2 cellular contexts compared by ENCODE assay signal in genomic region chr18:35602193-35602820, GRCh38.
TF ChIP-seq lines count a peak whose summit lies in the region.

No MANE protein-coding gene starts in this region.

TF ChIP-seq in HCT116, 20 proteins besides CTCF, POLR2A, EP300 and RAD21 (continued from another document):
- TF ChIP-seq POLR2AphosphoS5 (IDR thresholded peaks at IDR 0.05; ENCODE audit: low read depth, low read length) (no peak), CBX3 (IDR thresholded peaks at IDR 0.05; ENCODE audit: low read depth) (0 out of 2 replicates have a peak, but pooled peaks have one; percentile 37)
TF ChIP-seq in HCT116: peak in this region for 1.

TF ChIP-seq in GM12878, 131 proteins besides CTCF, POLR2A, EP300 and RAD21:
- TF ChIP-seq CUX1 (IDR thresholded peaks at IDR 0.05; ENCODE audit: insufficient replicate concordance, low read depth, low read length) (no peak), SUZ12 (IDR thresholded peaks at IDR 0.05; ENCODE audit: unreplicated experiment) (no peak), CBX5 (IDR thresholded peaks at IDR 0.05; ENCODE audit: low read depth) (peak; percentile 85; the same call in 1 of the 2 replicates)
TF ChIP-seq in GM12878: peak in this region for 1.
